12 cellular contexts compared by ENCODE assay signal in the genomic region with DNA sequence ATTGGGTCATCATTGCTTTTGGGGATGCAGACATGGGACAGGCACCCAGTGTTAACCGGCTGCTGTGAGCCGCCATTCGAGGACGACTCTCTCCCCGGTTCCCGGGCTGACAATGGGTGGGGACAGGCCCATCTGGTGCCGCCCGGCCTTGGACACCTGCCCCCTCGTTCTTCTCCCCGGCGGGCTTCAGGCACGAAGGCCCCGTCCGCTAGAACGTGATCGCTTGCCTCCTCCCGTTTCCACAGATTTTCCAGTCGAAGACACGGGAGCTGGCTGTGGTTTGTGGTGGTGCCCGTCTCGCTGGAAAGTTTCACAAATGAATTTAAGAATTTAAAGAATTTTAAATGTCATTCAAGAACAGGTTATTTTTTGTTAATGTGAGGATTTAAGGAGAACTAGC. TPM values are rescaled to one million over a fixed set of nuclear protein-coding genes. Genes with fewer than 3 reads are reported as not detected.
DNase-seq lines count a peak whose midpoint lies in the region; ATAC-seq and TF ChIP-seq lines count a peak whose summit lies in the region.
"Had no signal": no experiment of that assay in that cellular context is flagged by ENCODE, and none has a peak within 500 bp of the region (broad histone marks: within the 10 kb centered on the region; RNA-seq: fewer than 3 reads in every experiment).

No MANE protein-coding gene starts in this region.

- ATAC-seq in GM21447 (IDR thresholded peaks at IDR 0.05; ENCODE audit: unreplicated experiment), result no peak
- ATAC-seq: A549 had no signal

- no peaks in the 10 kb centered on the region for H3K27me3 ChIP-seq in breast epithelium
- H3K27me3 ChIP-seq in mammary epithelial cell (ENCODE audit: insufficient read depth, low read length), result peaks cover 10% of the 10 kb centered on the region
- peaks cover 27% of the 10 kb centered on the region for H3K27me3 ChIP-seq in osteoblast (ENCODE audit: insufficient read depth, low read length)
- H3K27me3 ChIP-seq: adrenal gland, MG63 had no signal

- H3K36me3 ChIP-seq in breast epithelium, result no peaks in the 10 kb centered on the region
- H3K36me3 ChIP-seq in mammary epithelial cell (ENCODE audit: insufficient read depth, low read length), result no peaks in the 10 kb centered on the region
- H3K36me3 ChIP-seq in osteoblast (ENCODE audit: insufficient read depth, low read length), result no peaks in the 10 kb centered on the region
- H3K36me3 ChIP-seq in urinary bladder (ENCODE audit: insufficient read depth), result no peaks in the 10 kb centered on the region
- H3K36me3 ChIP-seq: adrenal gland, MG63 had no signal

- CTCF ChIA-PET in mammary epithelial cell (lab: Charles Lee; ENCODE audit: low non-redundant PET), result no interaction called here

- in situ Hi-C loops in mammary epithelial cell (cut with MboI; ENCODE audit: low sequenced_read_pairs in 2 of 2), result no loop called here

- peak overlapping the region; percentile 73 to 94 for H3K27ac ChIP-seq in breast epithelium
- H3K27ac ChIP-seq in mammary epithelial cell (ENCODE audit: insufficient read depth, low read depth, low read length), result no peak overlapping the region
- no peak overlapping the region for H3K27ac ChIP-seq in osteoblast (ENCODE audit: low read depth, low read length)
- no peak overlapping the region for H3K27ac ChIP-seq in urinary bladder (ENCODE audit: low read depth)

- TF ChIP-seq POLR2A in breast epithelium (IDR thresholded peaks at IDR 0.05), result no peak

- peaks cover 0 to 4% of the 10 kb centered on the region in 2 donors for H3K9me3 ChIP-seq in breast epithelium
- peaks cover 5% of the 10 kb centered on the region for H3K9me3 ChIP-seq in mammary epithelial cell (replicated peaks; ENCODE audit: insufficient read depth, low read length)
- H3K9me3 ChIP-seq in osteoblast (ENCODE audit: low read depth, low read length), result peaks cover 3% of the 10 kb centered on the region
- H3K9me3 ChIP-seq: adrenal gland, MG63 had no signal

- no TSS peak for BruUV-seq in mammary epithelial cell (replicated peaks; lab: Mats Ljungman, UMichigan)

- no peak overlapping the region for H3K4me2 ChIP-seq in mammary epithelial cell (ENCODE audit: insufficient read depth, low read depth, low read length)
- H3K4me2 ChIP-seq in osteoblast (ENCODE audit: insufficient read depth, low read length), result no peak overlapping the region

- H3K4me1 ChIP-seq in breast epithelium, result peaks cover 0 to 5% of the 10 kb centered on the region in 2 donors
- no peaks in the 10 kb centered on the region for H3K4me1 ChIP-seq in mammary epithelial cell (ENCODE audit: insufficient read depth, low read length)
- H3K4me1 ChIP-seq in osteoblast (ENCODE audit: insufficient read depth, low read length), result no peaks in the 10 kb centered on the region
- H3K4me1 ChIP-seq in urinary bladder (ENCODE audit: insufficient read depth), result no peaks in the 10 kb centered on the region

- H3K79me2 ChIP-seq in mammary epithelial cell (ENCODE audit: insufficient read depth, low read length) (no peaks in the 10 kb centered on the region), osteoblast (ENCODE audit: insufficient read depth, low read length) (no peaks in the 10 kb centered on the region)

- H3K9ac ChIP-seq in mammary epithelial cell (ENCODE audit: insufficient read depth, low read length), result no peak overlapping the region

- no peak overlapping the region for H2AFZ ChIP-seq in mammary epithelial cell (ENCODE audit: low read depth, low read length)
- H2AFZ ChIP-seq in osteoblast (ENCODE audit: low read length), result no peak overlapping the region

- DNase-seq in breast epithelium (ENCODE audit: low spot score in 2 of 2), result no peak
- no peak for DNase-seq in mammary epithelial cell
- peak; percentile 25 for DNase-seq in fibroblast of the aortic adventitia (ENCODE audit: low read depth)
- DNase-seq in osteoblast (ENCODE audit: insufficient read length, low spot score, missing footprints), result peak; percentile 59
- no peak for DNase-seq in stimulated activated CD4-positive, alpha-beta T cell treated with anti-CD3 and anti-CD28 coated beads, Interleukin-2, amount 100 ng/mL, for 48 hours
- DNase-seq in GM19238 (ENCODE audit: insufficient read length, low spot score), result no peak
- DNase-seq: adrenal gland, MG63, NCI-H446 had no signal

- peak overlapping the region; percentile 82 to 98 (median 84) for H3K4me3 ChIP-seq in breast epithelium
- H3K4me3 ChIP-seq in mammary epithelial cell (replicated peaks in 1 of 3; ENCODE audit: insufficient read depth in 1 of 3, low read depth in 2 of 3, low read length in 3 of 3), result no peak overlapping the region
- H3K4me3 ChIP-seq in fibroblast of the aortic adventitia (ENCODE audit: low read depth, low read length), result peak overlapping the region; percentile 25
- H3K4me3 ChIP-seq in osteoblast (ENCODE audit: insufficient read depth, low read length), result no peak overlapping the region
- peak overlapping the region; percentile 94 for H3K4me3 ChIP-seq in urinary bladder (ENCODE audit: low read depth, low read length)
- H3K4me3 ChIP-seq: A549, MG63 had no signal

- intact Hi-C loops in breast epithelium (cut with DNase I; ENCODE audit: low total_unique reads) (no loop called here), mammary epithelial cell (cut with micrococcal nuclease) (no loop called here)

- TF ChIP-seq CTCF in breast epithelium (IDR thresholded peaks at IDR 0.05), result no peak
- TF ChIP-seq CTCF in mammary epithelial cell (conservative IDR thresholded peaks at IDR 0.05 in 1 of 2, IDR thresholded peaks at IDR 0.05 in 1 of 2; ENCODE audit: extremely low read depth in 1 of 2, insufficient read depth in 1 of 2, low read depth in 1 of 2, low read length in 2 of 2), result no peak
- TF ChIP-seq CTCF in fibroblast of the aortic adventitia (IDR thresholded peaks at IDR 0.05; ENCODE audit: insufficient read depth, low read length), result no peak
- no peak for TF ChIP-seq CTCF in osteoblast (IDR thresholded peaks at IDR 0.05; ENCODE audit: extremely low read depth, low read depth, low read length)

- WGBS in mammary epithelial cell (ENCODE audit: low coverage, missing lambda C conversion rate), result 79% methylated on average over 8 of the region's 21 CpGs
- WGBS in urinary bladder, result 71% methylated on average over 21 of the region's 21 CpGs

- no peaks in the 10 kb centered on the region for H4K20me1 ChIP-seq in mammary epithelial cell (ENCODE audit: insufficient read depth, low read length)
- no peaks in the 10 kb centered on the region for H4K20me1 ChIP-seq in osteoblast (ENCODE audit: insufficient read depth, low read length)

- dilution Hi-C loops in mammary epithelial cell (cut with HindIII; ENCODE audit: low sequenced_read_pairs), result no loop called here

RNA-seq across cellular contexts. Expression of a gene that starts 2.0 kb away (rescaled TPM):
- total RNA-seq in breast epithelium (10 to 100 TPM; 16.1 to 61.0 (median 35.1) TPM), mammary epithelial cell (1 to 10 TPM in 1 of 2 donors, under 1 TPM in 1; 0.33 to 1.0 TPM), fibroblast of the aortic adventitia (ENCODE audit: low replicate concordance) (5.7 and 198 TPM in 2 replicates), osteoblast (9.7 and 10.5 TPM in 2 replicates), urinary bladder (23.6 TPM)
- polyA plus RNA-seq in mammary epithelial cell (not detected), urinary bladder (69.3 TPM)
- not detected for polyA minus RNA-seq in mammary epithelial cell

RNA-seq across cellular contexts. Expression of a gene that starts 15.5 kb away (rescaled TPM):
- total RNA-seq in breast epithelium (not detected), mammary epithelial cell (not detected), fibroblast of the aortic adventitia (ENCODE audit: low replicate concordance) (not detected in 2 replicates), osteoblast (not detected in 2 replicates), urinary bladder (not detected)
- polyA plus RNA-seq in mammary epithelial cell (not detected), urinary bladder (not detected)
- not detected for polyA minus RNA-seq in mammary epithelial cell

RNA-seq across cellular contexts. Expression of a gene that starts 34.6 kb away (rescaled TPM):
- total RNA-seq in breast epithelium (100 to 1,000 TPM in 2 of 3 donors, 10 to 100 TPM in 1; 37.8 to 198 (median 111) TPM), mammary epithelial cell (100 to 1,000 TPM; 127 to 140 TPM), fibroblast of the aortic adventitia (ENCODE audit: low replicate concordance) (14.8 and 148 TPM in 2 replicates), osteoblast (32.7 and 52.1 TPM in 2 replicates), urinary bladder (23.3 TPM)
- polyA plus RNA-seq in mammary epithelial cell (72.2 TPM), urinary bladder (86.9 TPM)
- 41.3 TPM for polyA minus RNA-seq in mammary epithelial cell

RNA-seq across cellular contexts. Expression of a gene that starts 40.1 kb away (rescaled TPM):
- total RNA-seq in breast epithelium (1 to 10 TPM in 2 of 3 donors, under 1 TPM in 1; 0.16 to 3.6 (median 2.5) TPM), mammary epithelial cell (10 to 100 TPM; 15.3 to 21.0 TPM), fibroblast of the aortic adventitia (ENCODE audit: low replicate concordance) (0.09 TPM in 1 of 2 replicates, not detected in the other), osteoblast (0.36 and 0.59 TPM in 2 replicates), urinary bladder (1.4 TPM)
- polyA plus RNA-seq in mammary epithelial cell (13.8 TPM), urinary bladder (0.91 TPM)
- polyA minus RNA-seq in mammary epithelial cell, result 8.1 TPM

RNA-seq across cellular contexts. Expression of a gene that starts 47.8 kb away (rescaled TPM):
- total RNA-seq in breast epithelium (10 to 100 TPM; 41.1 to 46.5 (median 46.2) TPM), mammary epithelial cell (10 to 100 TPM; 79.2 to 83.9 TPM), fibroblast of the aortic adventitia (ENCODE audit: low replicate concordance) (24.5 and 28.9 TPM in 2 replicates), osteoblast (29.8 and 38.7 TPM in 2 replicates), urinary bladder (8.6 TPM)
- polyA plus RNA-seq in mammary epithelial cell (54.4 TPM), urinary bladder (41.8 TPM)
- 5.1 TPM for polyA minus RNA-seq in mammary epithelial cell

Comparison
In these comparisons a context has a peak if more than half of its experiments do, and no peak if none do; other contexts are left out.
1. H3K27ac ChIP-seq: peak in breast epithelium (2 of 2); none in mammary epithelial cell (single experiment), osteoblast (single experiment) and urinary bladder (single experiment).
2. H3K4me3 ChIP-seq: peak in breast epithelium (3 of 3), fibroblast of the aortic adventitia (single experiment) and urinary bladder (single experiment); none in mammary epithelial cell (0 of 3) and osteoblast (single experiment).
3. DNase-seq: peak in fibroblast of the aortic adventitia (single experiment) and osteoblast (single experiment); none in breast epithelium (0 of 2), mammary epithelial cell (single experiment), stimulated activated CD4-positive, alpha-beta T cell treated with anti-CD3 and anti-CD28 coated beads, Interleukin-2, amount 100 ng/mL, for 48 hours (0 of 2) and GM19238 (single experiment).